Comparison of ENCODE assay signal across 8 cellular contexts in the genomic region with DNA sequence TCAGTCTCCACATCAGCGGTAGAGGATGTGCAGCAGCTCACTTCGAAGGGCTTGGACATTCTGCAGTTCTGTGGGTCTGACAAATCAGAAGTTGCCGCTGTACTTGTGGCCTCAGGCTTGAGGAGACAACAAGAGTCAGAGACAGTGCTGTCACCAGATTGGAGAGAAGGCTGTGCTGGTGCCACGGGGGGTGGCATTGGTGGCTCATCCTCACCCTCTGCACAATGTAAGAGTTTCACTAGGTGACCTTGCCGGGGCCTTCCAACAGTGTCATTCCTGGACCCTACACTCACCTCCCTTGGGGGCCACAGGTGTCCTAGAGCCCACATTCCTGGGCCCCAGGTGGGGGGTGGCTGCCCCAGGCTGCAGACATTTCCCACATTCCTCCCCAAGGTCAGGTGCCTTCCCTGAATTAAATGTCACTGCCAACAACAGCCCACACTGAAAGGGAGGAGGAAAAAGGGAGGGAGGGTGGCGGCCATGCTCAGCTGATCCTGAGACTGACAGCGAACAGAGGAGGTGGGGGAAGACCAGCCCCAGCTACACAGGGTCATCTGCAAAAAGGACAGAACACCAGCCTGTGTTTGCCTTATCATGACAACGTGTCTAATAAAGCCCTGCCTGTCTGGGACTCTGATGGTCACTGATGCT. TPM values are rescaled to one million over a fixed set of nuclear protein-coding genes. Genes with fewer than 3 reads are reported as not detected.
A peak's percentile ranks its signal among the peaks of the same experiment; 100 is the strongest.
DNase-seq lines count a peak whose midpoint lies in the region; ATAC-seq and TF ChIP-seq lines count a peak whose summit lies in the region.

No MANE protein-coding gene starts in this region.

- no peaks in the 10 kb centered on the region for H3K9me3 Mint-ChIP-seq in activated naive CD4-positive, alpha-beta T cell treated with anti-CD3 and anti-CD28 coated beads, Interleukin-2, amount 50 U/mL, for 72 hours
- no peaks in the 10 kb centered on the region for H3K9me3 Mint-ChIP-seq in activated naive CD4-positive, alpha-beta T cell treated with anti-CD3 and anti-CD28 coated beads, Interleukin-2, amount 10 ng/mL, durations not matched to agents 7 days and 5 days
- no peaks in the 10 kb centered on the region for H3K9me3 Mint-ChIP-seq in activated T-cell treated with anti-CD3 and anti-CD28 coated beads, Interleukin-2, amount 50 U/mL, for 24 hours

- peak; percentile 29 to 58 for ATAC-seq in activated naive CD4-positive, alpha-beta T cell treated with anti-CD3 and anti-CD28 coated beads, Interleukin-2, amount 50 U/mL, for 72 hours

- H3K27ac Mint-ChIP-seq in activated naive CD4-positive, alpha-beta T cell treated with anti-CD3 and anti-CD28 coated beads, Interleukin-2, amount 50 U/mL, for 72 hours: no peak overlapping the region
- H3K27ac Mint-ChIP-seq in activated naive CD4-positive, alpha-beta T cell treated with anti-CD3 and anti-CD28 coated beads, Interleukin-2, amount 10 ng/mL, durations not matched to agents 7 days and 5 days: no peak overlapping the region
- no peak overlapping the region for H3K27ac Mint-ChIP-seq in activated T-cell treated with anti-CD3 and anti-CD28 coated beads, Interleukin-2, amount 50 U/mL, for 24 hours

- no peak for DNase-seq in activated naive CD4-positive, alpha-beta T cell treated with anti-CD3 and anti-CD28 coated beads, Interleukin-2, amount 50 U/mL, for 72 hours (ENCODE audit: low spot score in 2 of 2)
- DNase-seq in activated naive CD4-positive, alpha-beta T cell treated with anti-CD3 and anti-CD28 coated beads, Interleukin-2, amount 10 ng/mL, durations not matched to agents 7 days and 5 days: no peak
- DNase-seq in RWPE1 (ENCODE audit: low spot score): no peak
- peak; percentile 41 for DNase-seq in iPS-NIHi7 (ENCODE audit: extremely low spot score)
- no peak for DNase-seq in NCI-H2081 treated with DMSO at 0.1 percent for 48 hours (lab: John Stamatoyannopoulos, UW)
- no peak for DNase-seq in posterior cingulate gyrus
- DNase-seq in activated T-cell treated with anti-CD3 and anti-CD28 coated beads, Interleukin-2, amount 50 U/mL, for 24 hours: no peak

- TF ChIP-seq CTCF in RWPE1 (conservative IDR thresholded peaks at IDR 0.05; ENCODE audit: low read depth): no peak

- peaks cover 44% of the 10 kb centered on the region for H3K4me1 Mint-ChIP-seq in activated naive CD4-positive, alpha-beta T cell treated with anti-CD3 and anti-CD28 coated beads, Interleukin-2, amount 10 ng/mL, durations not matched to agents 7 days and 5 days
- peaks cover 42% of the 10 kb centered on the region for H3K4me1 Mint-ChIP-seq in activated T-cell treated with anti-CD3 and anti-CD28 coated beads, Interleukin-2, amount 50 U/mL, for 24 hours (ENCODE audit: low read depth)

- no peak overlapping the region for H3K4me3 Mint-ChIP-seq in activated naive CD4-positive, alpha-beta T cell treated with anti-CD3 and anti-CD28 coated beads, Interleukin-2, amount 10 ng/mL, durations not matched to agents 7 days and 5 days
- no peak overlapping the region for H3K4me3 Mint-ChIP-seq in activated T-cell treated with anti-CD3 and anti-CD28 coated beads, Interleukin-2, amount 50 U/mL, for 24 hours

- CTCF ChIA-PET in activated naive CD4-positive, alpha-beta T cell treated with anti-CD3 and anti-CD28 coated beads, Interleukin-2, amount 10 ng/mL, durations not matched to agents 7 days and 5 days (lab: Charles Lee): interaction anchor here (0.8 to 26.5 kb wide), 21 partner anchors 8 to 287 kb away, joined by 3 to 1108 read pairs (median 4); partner anchors contain the start of genes NUAK2 and TMCC2
- CTCF ChIA-PET in RWPE1 (lab: Yijun Ruan, JAX): interaction anchor here (0.5 to 9.0 kb wide), 48 partner anchors 8 to 416 kb away, joined by 3 to 622 read pairs (median 6); partner anchors contain the start of genes BLACAT1, KLHDC8A and NUAK2

- H3K27ac ChIP-seq in RWPE1: peak overlapping the region; percentile 90
- peak overlapping the region; percentile 60 for H3K27ac ChIP-seq in temporal lobe (ENCODE audit: low read depth, low read length)

- no peaks in the 10 kb centered on the region for H3K36me3 Mint-ChIP-seq in activated naive CD4-positive, alpha-beta T cell treated with anti-CD3 and anti-CD28 coated beads, Interleukin-2, amount 50 U/mL, for 72 hours
- H3K36me3 Mint-ChIP-seq in activated naive CD4-positive, alpha-beta T cell treated with anti-CD3 and anti-CD28 coated beads, Interleukin-2, amount 10 ng/mL, durations not matched to agents 7 days and 5 days: no peaks in the 10 kb centered on the region
- H3K36me3 Mint-ChIP-seq in activated T-cell treated with anti-CD3 and anti-CD28 coated beads, Interleukin-2, amount 50 U/mL, for 24 hours (ENCODE audit: low read depth): peaks cover 11% of the 10 kb centered on the region

- POLR2A ChIA-PET in RWPE1 (lab: Yijun Ruan, JAX; ENCODE audit: low non-redundant PET): interaction anchor here (0.5 to 1.0 kb wide), 5 partner anchors 11 to 138 kb away, joined by 3 to 7 read pairs (median 3); no protein-coding TSS in a partner anchor

- peaks cover 32% of the 10 kb centered on the region for H3K27me3 Mint-ChIP-seq in activated naive CD4-positive, alpha-beta T cell treated with anti-CD3 and anti-CD28 coated beads, Interleukin-2, amount 10 ng/mL, durations not matched to agents 7 days and 5 days
- no peaks in the 10 kb centered on the region for H3K27me3 Mint-ChIP-seq in activated T-cell treated with anti-CD3 and anti-CD28 coated beads, Interleukin-2, amount 50 U/mL, for 24 hours

- intact Hi-C loops in posterior cingulate gyrus (cut with DNase I): loop anchor here (10.0 kb wide), 1 partner anchor 211 kb away; no protein-coding TSS in a partner anchor

RNA-seq across cellular contexts. Expression of gene TMCC2, which starts 46.4 kb away (rescaled TPM):
- total RNA-seq in activated naive CD4-positive, alpha-beta T cell treated with anti-CD3 and anti-CD28 coated beads, Interleukin-2, amount 50 U/mL, for 72 hours: 10 to 100 TPM; 11.1 to 17.2 TPM
- total RNA-seq in temporal lobe: 27.5 TPM

RNA-seq across cellular contexts. Expression of gene NUAK2, which starts 47.4 kb away (rescaled TPM):
- total RNA-seq in activated naive CD4-positive, alpha-beta T cell treated with anti-CD3 and anti-CD28 coated beads, Interleukin-2, amount 50 U/mL, for 72 hours: 1 to 10 TPM; 5.9 to 6.8 TPM
- 0.98 TPM for total RNA-seq in temporal lobe
